13 cellular contexts compared by ENCODE assay signal in the genomic region with DNA sequence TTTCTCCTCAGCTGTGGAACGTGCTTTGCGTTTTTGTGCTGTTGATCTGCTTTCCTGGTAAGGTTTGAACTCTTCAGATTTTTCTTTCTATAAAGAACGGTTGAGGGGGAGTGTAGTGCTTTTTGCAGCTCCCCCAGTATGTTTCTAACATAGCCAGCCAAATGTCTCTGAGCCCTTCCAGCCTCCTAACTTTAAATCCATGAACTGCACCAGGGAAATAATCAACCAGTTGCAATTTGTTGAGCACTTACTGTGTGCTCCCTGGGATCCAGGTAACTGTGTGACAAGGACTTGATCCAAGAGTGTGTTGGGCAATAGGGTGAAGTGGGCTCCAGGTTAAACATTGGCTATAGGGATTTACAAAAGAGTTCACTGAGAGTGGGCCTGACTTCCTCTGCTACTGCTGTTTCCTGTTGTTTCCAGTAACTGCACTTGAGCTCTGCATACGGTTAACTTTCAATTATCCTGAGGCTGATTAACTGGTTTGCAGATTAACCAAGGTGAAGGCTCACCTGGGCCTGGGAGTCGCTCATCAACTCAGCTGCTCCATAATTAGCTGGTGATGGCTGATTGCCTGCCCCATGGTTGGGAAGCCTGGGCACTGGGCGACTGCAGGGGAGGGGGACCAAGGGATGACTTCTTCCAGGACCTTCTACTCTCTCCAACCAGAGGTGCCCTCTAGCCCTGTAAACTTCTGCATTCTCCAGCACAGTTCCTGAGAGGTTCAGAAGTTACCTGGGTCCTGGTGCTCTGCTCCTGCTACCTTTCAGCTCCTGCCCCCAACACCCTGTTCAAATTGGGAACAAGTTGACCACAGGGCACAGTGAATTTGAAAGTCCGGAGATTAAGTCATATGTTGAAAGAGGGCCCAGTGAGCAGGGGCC. TPM values are rescaled to one million over a fixed set of nuclear protein-coding genes. Genes with fewer than 3 reads are reported as not detected.
DNase-seq lines count a peak whose midpoint lies in the region; ATAC-seq, FAIRE-seq and TF ChIP-seq lines count a peak whose summit lies in the region.
"Had no signal": no experiment of that assay in that cellular context is flagged by ENCODE, and none has a peak within 500 bp of the region (broad histone marks: within the 10 kb centered on the region; RNA-seq: fewer than 3 reads in every experiment).

No MANE protein-coding gene starts in this region.

- FAIRE-seq in small intestine (lab: Jason Lieb, UNC): no peak
- FAIRE-seq: HTR-8/SVneo, islet of Langerhans had no signal

- no peak for TF ChIP-seq CTCF in Peyer's patch (IDR thresholded peaks at IDR 0.05)
- TF ChIP-seq CTCF in GM10266 (IDR thresholded peaks at IDR 0.05; ENCODE audit: control insufficient read depth, insufficient read depth, low read depth, missing control alignments): no peak

- H3K27ac ChIP-seq in Peyer's patch (peak overlapping the region; percentile 49 to 89 (median 75)), right cardiac atrium (ENCODE audit: low read length) (peak overlapping the region; percentile 98), small intestine (ENCODE audit: low read depth in 1 of 2, low read length in 1 of 2) (peak overlapping the region in 1 of 2 donors; percentile 88)

- peak; percentile 52 for ATAC-seq in GM19438 (IDR thresholded peaks at IDR 0.05; ENCODE audit: low read depth, unreplicated experiment)
- ATAC-seq in right cardiac atrium: no peak
- ATAC-seq in HG03045 (IDR thresholded peaks at IDR 0.05; ENCODE audit: unreplicated experiment): no peak
- ATAC-seq in HG03342 (IDR thresholded peaks at IDR 0.05; ENCODE audit: unreplicated experiment): no peak

- H3K36me3 ChIP-seq in Peyer's patch: no peaks in the 10 kb centered on the region
- no peaks in the 10 kb centered on the region for H3K36me3 ChIP-seq in small intestine (ENCODE audit: control insufficient read depth in 2 of 2, insufficient read depth in 2 of 2, low read length in 2 of 2)
- H3K36me3 ChIP-seq in MG63: no peaks in the 10 kb centered on the region

- no peak overlapping the region for H3K4me3 ChIP-seq in Peyer's patch
- H3K4me3 ChIP-seq in right cardiac atrium (ENCODE audit: low read length): no peak overlapping the region
- H3K4me3 ChIP-seq in small intestine (ENCODE audit: low read depth in 1 of 2, low read length in 2 of 2): no peak overlapping the region
- no peak overlapping the region for H3K4me3 ChIP-seq in MG63

- H3K27me3 ChIP-seq in Peyer's patch (no peaks in the 10 kb centered on the region), right cardiac atrium (ENCODE audit: control insufficient read depth, insufficient read depth) (no peaks in the 10 kb centered on the region), small intestine (ENCODE audit: control insufficient read depth in 2 of 2, insufficient read depth in 2 of 2, low read length in 2 of 2) (no peaks in the 10 kb centered on the region), MG63 (no peaks in the 10 kb centered on the region)

- intact Hi-C loops in right cardiac atrium (cut with DNase I): no loop called here

- 74% methylated on average over 7 of the region's 7 CpGs for WGBS in right cardiac atrium
- 58 to 70% (median 62%) methylated on average over 7 of the region's 7 CpGs for WGBS in small intestine, 3 donors

- DNase-seq in Peyer's patch (peak in 1 of 3 donors; percentile 48), right cardiac atrium (no peak), small intestine (peak; percentile 55), MG63 (no peak), GM10266 (ENCODE audit: extremely low spot score) (no peak)
- DNase-seq: COR-L47, erythroblast, NCI-H1694 had no signal

- H3K9me3 ChIP-seq in Peyer's patch (no peaks in the 10 kb centered on the region), right cardiac atrium (ENCODE audit: control insufficient read depth, low read length) (no peaks in the 10 kb centered on the region), small intestine (ENCODE audit: control insufficient read depth, low read depth) (no peaks in the 10 kb centered on the region), MG63 (peaks cover 16% of the 10 kb centered on the region)

- TF ChIP-seq POLR2A in Peyer's patch (IDR thresholded peaks at IDR 0.05): no peak

- H3K4me1 ChIP-seq in Peyer's patch: peaks cover 0 to 50% (median 7%) of the 10 kb centered on the region in 4 donors
- H3K4me1 ChIP-seq in right cardiac atrium (ENCODE audit: control insufficient read depth, insufficient read depth, low read length): peaks cover 26% of the 10 kb centered on the region
- peaks cover 5 to 27% of the 10 kb centered on the region in 2 donors for H3K4me1 ChIP-seq in small intestine (ENCODE audit: control insufficient read depth in 2 of 2, insufficient read depth in 1 of 2, low read depth in 1 of 2, low read length in 1 of 2)

RNA-seq across cellular contexts. Expression of a gene that starts 19.5 kb away (rescaled TPM):
- total RNA-seq in Peyer's patch: 10 to 100 TPM in 1 of 4 donors, 1 to 10 TPM in 3; 2.5 to 10.0 (median 5.4) TPM
- total RNA-seq in right cardiac atrium: 10 to 100 TPM; 35.6 to 56.6 (median 49.7) TPM
- 17.0 TPM for polyA plus RNA-seq in right cardiac atrium
- 1 to 10 TPM in 1 of 3 donors, under 1 TPM in 2; 0.54 to 2.3 (median 0.67) TPM for polyA plus RNA-seq in small intestine
- 1.9 and 8.2 TPM in 2 replicates for total RNA-seq in MG63 (2014; rRNA removed; shearing (Covaris generic); ENCODE audit: low replicate concordance)
